Comparison of ENCODE assay signal across 8 cellular contexts in genomic region chr7:143372070-143372469, GRCh38. TPM values are rescaled to one million over a fixed set of nuclear protein-coding genes. Genes with fewer than 3 reads are reported as not detected.
A peak's percentile ranks its signal among the peaks of the same experiment; 100 is the strongest.
DNase-seq lines count a peak whose midpoint lies in the region; ATAC-seq and TF ChIP-seq lines count a peak whose summit lies in the region.

No MANE protein-coding gene starts in this region.

- H3K4me3 ChIP-seq in Panc1 (ENCODE audit: low read depth in 2 of 2, low read length in 2 of 2) = no peak overlapping the region

- no peak for TF ChIP-seq CTCF in Panc1 (IDR thresholded peaks at IDR 0.05)
- no peak for TF ChIP-seq CTCF in GM10248 (IDR thresholded peaks at IDR 0.05; ENCODE audit: control extremely low read depth, extremely low read depth, low read depth, missing control alignments)

- POLR2A ChIA-PET in Panc1 (lab: Charles Lee) = no interaction called here
- POLR2A ChIA-PET in GM10248 (lab: Yijun Ruan, JAX) = no interaction called here

- no peaks in the 10 kb centered on the region for H3K27me3 ChIP-seq in Panc1 (ENCODE audit: control insufficient read depth, insufficient read depth, low read length)

- H3K27ac ChIP-seq in Panc1 (ENCODE audit: low read length) = no peak overlapping the region

- H3K4me1 ChIP-seq in Panc1 (ENCODE audit: control insufficient read depth, insufficient read depth, low read length) = peaks cover 8% of the 10 kb centered on the region; the same call in 1 of the 2 replicates

- intact Hi-C loops in Panc1 (cut with micrococcal nuclease; ENCODE audit: unreplicated experiment) = no loop called here

- peak; percentile 31; the same call in 1 of the 2 replicates for ATAC-seq in Panc1
- no peak for ATAC-seq in HG03039 (IDR thresholded peaks at IDR 0.05; ENCODE audit: unreplicated experiment)
- no peak for ATAC-seq in HG03521 (IDR thresholded peaks at IDR 0.05; ENCODE audit: unreplicated experiment)

- DNase-seq in EL (peak; percentile 47), Panc1 (ENCODE audit: low read depth, low spot score) (no peak), amygdala (lab: John Stamatoyannopoulos, UW) (peak in 53 of 56 donors; percentile 14 to 90 (median 68)), medulla oblongata (ENCODE audit: extremely low spot score) (peak; percentile 95), GM10248 (ENCODE audit: extremely low spot score) (no peak), NCI-H510A treated with DMSO at 0.1 percent for 48 hours (lab: John Stamatoyannopoulos, UW) (no peak)

- CTCF ChIA-PET in Panc1 (lab: Charles Lee) (interaction anchor here (0.8 kb wide), 1 partner anchor 8 kb away, joined by 3 read pairs; no protein-coding TSS in a partner anchor), GM10248 (lab: Yijun Ruan, JAX) (interaction anchor here (1.0 to 4.8 kb wide), 2 partner anchors 8 to 132 kb away, joined by 3 to 26 read pairs; no protein-coding TSS in a partner anchor)

- in situ Hi-C loops in Panc1 (cut with HindIII; ENCODE audit: low pct_unique_long_range_greater_than_20kb, low sequenced_read_pairs) = no loop called here

- no peaks in the 10 kb centered on the region for H3K36me3 ChIP-seq in Panc1 (ENCODE audit: control insufficient read depth, insufficient read depth, low read length)

- H3K9me3 ChIP-seq in Panc1 (ENCODE audit: control insufficient read depth, insufficient read depth, low read depth, low read length) = no peaks in the 10 kb centered on the region

- BruUV-seq in Panc1 (replicated peaks; lab: Mats Ljungman, UMichigan) = no TSS peak

RNA-seq across cellular contexts. Expression of gene ZYX, which starts 9.1 kb away (rescaled TPM):
- total RNA-seq in Panc1 (2021; ENCODE audit: unreplicated experiment) = 169 TPM
- 257 TPM for polyA plus RNA-seq in Panc1 (2012; ENCODE audit: insufficient read length)

RNA-seq across cellular contexts. Expression of gene FAM131B, which starts 9.6 kb away (rescaled TPM):
- 1.5 TPM for total RNA-seq in Panc1 (2021; ENCODE audit: unreplicated experiment)
- polyA plus RNA-seq in Panc1 (2012; ENCODE audit: insufficient read length) = 1.9 TPM

RNA-seq across cellular contexts. Expression of gene EPHA1, which starts 36.6 kb away (rescaled TPM):
- total RNA-seq in Panc1 (2021; ENCODE audit: unreplicated experiment) = 0.39 TPM
- 1.4 TPM for polyA plus RNA-seq in Panc1 (2012; ENCODE audit: insufficient read length)

RNA-seq across cellular contexts. Expression of gene CLCN1, which starts 56.2 kb away (rescaled TPM):
- total RNA-seq in Panc1 (2021; ENCODE audit: unreplicated experiment) = 0.15 TPM
- polyA plus RNA-seq in Panc1 (2012; ENCODE audit: insufficient read length) = 0.21 TPM

Comparison
In these comparisons a context has a peak if more than half of its experiments do, and no peak if none do; other contexts are left out.
1. DNase-seq: peak in EL (single experiment), amygdala (53 of 56) and medulla oblongata (single experiment); none in Panc1 (single experiment), GM10248 (single experiment) and NCI-H510A treated with DMSO at 0.1 percent for 48 hours (single experiment).